In the genomic region with DNA sequence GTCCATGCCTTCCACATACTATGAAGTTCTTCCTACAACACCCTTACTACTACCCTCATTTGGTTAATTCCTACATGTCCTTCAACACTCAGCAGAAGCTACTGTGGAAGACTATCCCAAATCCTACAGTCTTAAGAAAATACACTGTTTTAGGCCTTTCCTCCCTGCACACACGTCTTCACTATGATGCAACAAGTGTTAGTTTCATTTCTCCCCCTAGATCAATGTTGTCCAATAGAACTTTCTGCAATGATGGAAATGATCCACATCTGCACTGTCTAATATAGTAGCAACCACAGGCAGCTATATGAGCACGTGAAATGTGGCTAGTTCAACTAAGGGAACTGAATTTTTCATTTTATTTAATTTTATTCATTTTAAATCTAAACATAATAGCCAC, we compare ENCODE assay signal across 15 cellular contexts.
"Had no signal": no experiment of that assay in that cellular context is flagged by ENCODE, and none has a peak within 500 bp of the region (broad histone marks: within the 10 kb centered on the region; RNA-seq: fewer than 3 reads in every experiment).

No MANE protein-coding gene starts in this region.

- H3K27ac ChIP-seq: body of pancreas, sigmoid colon had no signal

- H3K27me3 Mint-ChIP-seq: dendritic cell treated with granulocyte-macrophage colony-stimulating factor and Interleukin-4, amounts not matched to agents 40 ng/mL and 50 ng/mL, for 4 days; progenitor cell of endocrine pancreas had no signal

- DNase-seq: amniotic stem cell; body of pancreas; cerebellar nuclear complex; hypothalamus; naive thymus-derived CD4-positive, alpha-beta T cell; sigmoid colon; stimulated activated CD4-positive, alpha-beta T cell treated with anti-CD3 and anti-CD28 coated beads, Interleukin-2, amount 100 ng/mL, for 48 hours; stimulated activated CD8-positive, alpha-beta memory T cell treated with anti-CD3 and anti-CD28 coated beads, Interleukin-4, amount 100 ng/mL, for 48 hours; stimulated activated naive CD8-positive, alpha-beta T cell treated with anti-CD3 and anti-CD28 coated beads, Interleukin-15, Interleukin-2, amounts not matched to agents 100 U/mL and 50 U/mL, for 24 hours; T-helper 2 cell had no signal

- ATAC-seq: activated CD4-positive, CD25-positive, alpha-beta regulatory T cell treated with anti-CD3 and anti-CD28 coated beads, Interleukin-2, amount 50 U/mL, for 24 hours; body of pancreas; naive thymus-derived CD4-positive, alpha-beta T cell; stimulated activated naive CD8-positive, alpha-beta T cell treated with anti-CD3 and anti-CD28 coated beads, Interleukin-15, Interleukin-2, amounts not matched to agents 100 U/mL and 50 U/mL, for 24 hours had no signal

- H3K36me3 ChIP-seq: thoracic aorta had no signal

- H3K4me1 Mint-ChIP-seq: activated naive CD4-positive, alpha-beta T cell treated with anti-CD3 and anti-CD28 coated beads, Interleukin-2, amount 50 U/mL, for 24 hours; naive thymus-derived CD4-positive, alpha-beta T cell had no signal

- H3K27ac Mint-ChIP-seq: activated naive CD4-positive, alpha-beta T cell treated with anti-CD3 and anti-CD28 coated beads, Interleukin-2, amount 50 U/mL, for 24 hours; dendritic cell treated with granulocyte-macrophage colony-stimulating factor and Interleukin-4, amounts not matched to agents 40 ng/mL and 50 ng/mL, for 4 days; naive thymus-derived CD4-positive, alpha-beta T cell; progenitor cell of endocrine pancreas had no signal

- H3K9me3 ChIP-seq: body of pancreas, sigmoid colon, thoracic aorta had no signal

- H3K4me3 ChIP-seq: body of pancreas, sigmoid colon, thoracic aorta had no signal

- H3K9me3 Mint-ChIP-seq: activated naive CD4-positive, alpha-beta T cell treated with anti-CD3 and anti-CD28 coated beads, Interleukin-2, amount 50 U/mL, for 24 hours; dendritic cell treated with granulocyte-macrophage colony-stimulating factor and Interleukin-4, amounts not matched to agents 40 ng/mL and 50 ng/mL, for 4 days; naive thymus-derived CD4-positive, alpha-beta T cell had no signal

- H3K27me3 ChIP-seq: body of pancreas, sigmoid colon had no signal

- H3K4me3 Mint-ChIP-seq: activated naive CD4-positive, alpha-beta T cell treated with anti-CD3 and anti-CD28 coated beads, Interleukin-2, amount 50 U/mL, for 24 hours; dendritic cell treated with granulocyte-macrophage colony-stimulating factor and Interleukin-4, amounts not matched to agents 40 ng/mL and 50 ng/mL, for 4 days; naive thymus-derived CD4-positive, alpha-beta T cell had no signal

- H3K36me3 Mint-ChIP-seq: activated naive CD4-positive, alpha-beta T cell treated with anti-CD3 and anti-CD28 coated beads, Interleukin-2, amount 50 U/mL, for 24 hours; naive thymus-derived CD4-positive, alpha-beta T cell had no signal
